In the genomic region with DNA sequence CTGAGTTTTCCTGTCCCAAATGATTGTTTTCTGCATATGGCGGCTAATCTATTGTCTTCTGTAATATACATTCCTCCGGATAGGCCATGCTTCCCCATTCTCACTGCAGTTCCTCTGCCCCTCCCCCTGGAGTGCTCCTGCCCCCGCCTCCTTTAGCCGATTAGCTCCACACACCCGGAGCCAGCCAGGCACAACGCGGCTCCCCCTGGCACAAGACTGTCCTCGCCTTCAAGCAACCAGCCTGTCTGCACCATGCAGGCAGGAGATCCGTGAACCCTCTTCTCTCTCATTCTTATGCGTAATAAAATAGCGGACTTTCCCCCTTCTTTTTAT, we compare ENCODE assay signal across 9 cellular contexts. TPM values are rescaled to one million over a fixed set of nuclear protein-coding genes. Genes with fewer than 3 reads are reported as not detected.
DNase-seq lines count a peak whose midpoint lies in the region; ATAC-seq and TF ChIP-seq lines count a peak whose summit lies in the region.
"Had no signal": no experiment of that assay in that cellular context is flagged by ENCODE, and none has a peak within 500 bp of the region (broad histone marks: within the 10 kb centered on the region; RNA-seq: fewer than 3 reads in every experiment).

No MANE protein-coding gene starts in this region.

- intact Hi-C loops in transverse colon (cut with DNase I; ENCODE audit: low total_unique reads), result no loop called here
- intact Hi-C loops in testis (cut with DNase I; ENCODE audit: low total_unique reads), result no loop called here

- H3K9ac ChIP-seq in mesenchymal stem cell (ENCODE audit: low read length), result no peak overlapping the region

- H3K9me3 ChIP-seq in mesenchymal stem cell (ENCODE audit: control insufficient read depth, low read length), result no peaks in the 10 kb centered on the region
- H3K9me3 ChIP-seq in transverse colon, result no peaks in the 10 kb centered on the region
- no peaks in the 10 kb centered on the region for H3K9me3 ChIP-seq in testis

- H2BK15ac ChIP-seq in mesenchymal stem cell (ENCODE audit: low read depth, poor library complexity, severe bottlenecking), result no peak overlapping the region

- no peak overlapping the region for H2AK5ac ChIP-seq in mesenchymal stem cell (ENCODE audit: low read length, severe bottlenecking)

- TF ChIP-seq EP300 in transverse colon (IDR thresholded peaks at IDR 0.05; ENCODE audit: low read depth), result no peak

- peak overlapping the region; percentile 12 for H3K4me3 ChIP-seq in brain microvascular endothelial cell (ENCODE audit: low read depth, low read length)
- peak overlapping the region in 1 of 2 experiments; percentile 72 for H3K4me3 ChIP-seq in mesenchymal stem cell (ENCODE audit: insufficient read depth in 1 of 2, low read depth in 1 of 2, low read length in 2 of 2)
- peak overlapping the region in 2 of 4 donors; percentile 43 to 66 for H3K4me3 ChIP-seq in transverse colon
- no peak overlapping the region for H3K4me3 ChIP-seq in testis
- H3K4me3 ChIP-seq: lung had no signal

- WGBS in mesenchymal stem cell, result 7% methylated on average over 10 of the region's 11 CpGs
- WGBS in transverse colon (ENCODE audit: low coverage in 1 of 2), 2 donors, result 10 to 30% methylated on average over 6 to 11 of the region's 11 CpGs
- WGBS in testis, 2 donors, result 25 to 30% methylated on average over 11 of the region's 11 CpGs

- in situ Hi-C loops in GM13976 (cut with MboI; ENCODE audit: low sequenced_read_pairs, unreplicated experiment), result no loop called here
- in situ Hi-C loops in brain microvascular endothelial cell (cut with HindIII; ENCODE audit: low pct_ligation_motif_present, low sequenced_read_pairs), result no loop called here
- in situ Hi-C loops in transverse colon (cut with MboI; ENCODE audit: low pct_ligation_motif_present in 1 of 4, low pct_unique_long_range_greater_than_20kb in 1 of 4, low sequenced_read_pairs in 3 of 4), result no loop called here

- H3K23ac ChIP-seq in mesenchymal stem cell (ENCODE audit: low read length in 2 of 2), result no peak overlapping the region

- H4K8ac ChIP-seq in mesenchymal stem cell (ENCODE audit: low read length), result peak overlapping the region; percentile 62

- H2BK120ac ChIP-seq in mesenchymal stem cell (ENCODE audit: low read depth, low read length), result no peak overlapping the region

- no peak overlapping the region for H3K4ac ChIP-seq in mesenchymal stem cell (ENCODE audit: low read depth in 1 of 2, low read length in 2 of 2)

- TF ChIP-seq CTCF in GM13976 (IDR thresholded peaks at IDR 0.05; ENCODE audit: borderline replicate concordance, control extremely low read depth, extremely low read depth, insufficient read depth, missing control alignments) (no peak), brain microvascular endothelial cell (IDR thresholded peaks at IDR 0.05; ENCODE audit: low read depth, low read length, missing control alignments) (no peak), transverse colon (IDR thresholded peaks at IDR 0.05) (no peak), testis (IDR thresholded peaks at IDR 0.05) (no peak)

- H2BK12ac ChIP-seq in mesenchymal stem cell (ENCODE audit: low read length in 2 of 2), result peak overlapping the region; percentile 2 to 77

- H3K27me3 ChIP-seq in brain microvascular endothelial cell (replicated peaks), result peaks cover 4% of the 10 kb centered on the region
- peaks cover 0 to 51% of the 10 kb centered on the region in 2 experiments for H3K27me3 ChIP-seq in mesenchymal stem cell (ENCODE audit: control insufficient read depth in 1 of 2, insufficient read depth in 1 of 2, low read length in 2 of 2)
- peaks cover 14% of the 10 kb centered on the region for H3K27me3 ChIP-seq in transverse colon
- H3K27me3 ChIP-seq in testis, result no peaks in the 10 kb centered on the region

- H3K14ac ChIP-seq in mesenchymal stem cell (ENCODE audit: low read length in 2 of 2), result no peak overlapping the region

- no peak overlapping the region for H2BK5ac ChIP-seq in mesenchymal stem cell (ENCODE audit: low read depth, low read length, poor library complexity, severe bottlenecking)

- ATAC-seq in GM18498 (IDR thresholded peaks at IDR 0.05; ENCODE audit: unreplicated experiment) (no peak), HG02840 (IDR thresholded peaks at IDR 0.05; ENCODE audit: low FRiP score, unreplicated experiment) (no peak)

- H3K18ac ChIP-seq in mesenchymal stem cell (ENCODE audit: low read depth in 1 of 2, low read length in 2 of 2), result peak overlapping the region in 1 of 2 experiments; percentile 54

- H3K27ac ChIP-seq in brain microvascular endothelial cell, result no peak overlapping the region
- peak overlapping the region; percentile 96 for H3K27ac ChIP-seq in mesenchymal stem cell (ENCODE audit: low read length, poor library complexity, severe bottlenecking)
- H3K27ac ChIP-seq in transverse colon, result peak overlapping the region; percentile 66 to 76 (median 70)
- H3K27ac ChIP-seq in testis, result no peak overlapping the region

- H3K36me3 ChIP-seq in brain microvascular endothelial cell (replicated peaks) (no peaks in the 10 kb centered on the region), mesenchymal stem cell (ENCODE audit: control insufficient read depth in 1 of 2, insufficient read depth in 2 of 2, low read depth in 1 of 2, low read length in 2 of 2) (no peaks in the 10 kb centered on the region), transverse colon (no peaks in the 10 kb centered on the region), testis (ENCODE audit: low read depth, missing control alignments) (no peaks in the 10 kb centered on the region)

- peak overlapping the region; percentile 58 for H4K91ac ChIP-seq in mesenchymal stem cell (ENCODE audit: low read length)

- DNase-seq in GM13976 (ENCODE audit: low spot score) (peak; percentile 40), NCI-H1417 treated with DMSO at 0.1 percent for 48 hours (lab: John Stamatoyannopoulos, UW) (peak; percentile 43), brain microvascular endothelial cell (no peak), mesenchymal stem cell (peak; percentile 42), transverse colon (peak; percentile 33), testis (no peak)

- H3K4me1 ChIP-seq in mesenchymal stem cell (ENCODE audit: control insufficient read depth, insufficient read depth, low read depth, low read length) (peaks cover 26% of the 10 kb centered on the region), transverse colon (peaks cover 0 to 30% (median 27%) of the 10 kb centered on the region in 4 donors), testis (no peaks in the 10 kb centered on the region)

- peak overlapping the region; percentile 90 for H3K4me2 ChIP-seq in mesenchymal stem cell (ENCODE audit: low read length, poor library complexity, severe bottlenecking)

- H3K79me1 ChIP-seq in mesenchymal stem cell (replicated peaks; ENCODE audit: low read length, poor library complexity, severe bottlenecking), result no peaks in the 10 kb centered on the region

- TF ChIP-seq POLR2A in transverse colon (IDR thresholded peaks at IDR 0.05) (no peak), testis (IDR thresholded peaks at IDR 0.05) (no peak)

- H2AFZ ChIP-seq in mesenchymal stem cell (ENCODE audit: low read depth, low read length), result peak overlapping the region; percentile 18

RNA-seq across cellular contexts. Expression of a gene that starts 18.0 kb away (rescaled TPM):
- polyA plus RNA-seq in mesenchymal stem cell (2013, experiment 1 of 2), result 6.3 TPM
- 5.7 TPM for polyA plus RNA-seq in mesenchymal stem cell (2013, experiment 2 of 2)
- 1 to 10 TPM in 3 of 4 donors, under 1 TPM in 1; 0.60 to 6.7 (median 2.0) TPM for total RNA-seq in transverse colon
- total RNA-seq in testis, result 1 to 10 TPM; 1.1 to 1.9 TPM
- polyA plus RNA-seq in testis (ENCODE audit: insufficient read depth, low read depth, low replicate concordance), result 1.1 TPM

Comparison
In these comparisons a context has a peak if more than half of its experiments do, and no peak if none do; other contexts are left out.
1. DNase-seq: peak in GM13976 (single experiment), NCI-H1417 treated with DMSO at 0.1 percent for 48 hours (single experiment), mesenchymal stem cell (single experiment) and transverse colon (single experiment); none in brain microvascular endothelial cell (single experiment) and testis (single experiment).
2. H3K27ac ChIP-seq: peak in mesenchymal stem cell (single experiment) and transverse colon (4 of 4); none in brain microvascular endothelial cell (single experiment) and testis (0 of 2).